Comparison of ENCODE assay signal across 13 cellular contexts in the genomic region with DNA sequence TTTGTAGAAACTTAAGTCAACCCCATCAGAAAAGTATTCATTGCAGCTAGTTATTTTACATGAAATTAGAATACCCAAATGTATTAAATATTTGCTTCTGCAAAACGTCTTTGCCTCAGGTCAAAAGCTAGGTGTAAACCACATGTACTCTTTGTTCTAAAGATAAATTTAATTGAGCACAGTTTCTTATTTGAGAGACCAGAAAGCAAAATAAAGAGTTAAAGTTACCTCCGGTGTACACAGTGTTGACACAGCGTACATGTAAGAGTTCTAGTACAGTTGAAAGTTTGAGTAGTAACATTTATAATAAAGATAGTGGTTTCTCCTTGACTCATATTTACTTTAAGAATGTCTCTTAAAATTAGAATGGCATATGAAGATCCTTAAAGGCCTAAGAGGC. TPM values are rescaled to one million over a fixed set of nuclear protein-coding genes. Genes with fewer than 3 reads are reported as not detected.
DNase-seq lines count a peak whose midpoint lies in the region; ATAC-seq and TF ChIP-seq lines count a peak whose summit lies in the region.
"Had no signal": no experiment of that assay in that cellular context is flagged by ENCODE, and none has a peak within 500 bp of the region (broad histone marks: within the 10 kb centered on the region; RNA-seq: fewer than 3 reads in every experiment).

No MANE protein-coding gene starts in this region.

- ATAC-seq in activated T-cell treated with anti-CD3 and anti-CD28 coated beads, Interleukin-2, amount 50 U/mL, for 4 hours = no peak
- ATAC-seq in lower lobe of right lung (no peak), GM21737 (IDR thresholded peaks at IDR 0.05; ENCODE audit: unreplicated experiment) (no peak), GM18868 (IDR thresholded peaks at IDR 0.05; ENCODE audit: unreplicated experiment) (no peak)
- ATAC-seq: HCT116, left colon had no signal

- intact Hi-C loops in activated T-helper 1 cell treated with anti-CD3 and anti-CD28 coated beads, Interleukin-12 subunit alpha, Interleukin-12 subunit beta, Interleukin-2, Interleukin-4 antibody, amounts not matched to agents 30 ng/mL and 10 ng/mL and 1 ng/mL, durations not matched to agents 14 hours and 24 hours and 36 hours (cut with micrococcal nuclease) = loop anchor here (2.0 to 10.0 kb wide), 2 partner anchors 101 to 501 kb away; a partner anchor contains a TSS
- intact Hi-C loops in lower lobe of right lung (cut with DNase I) = no loop called here

- H3K36me3 ChIP-seq in lower lobe of right lung (no peaks in the 10 kb centered on the region), thymus (ENCODE audit: control insufficient read depth, insufficient read depth) (no peaks in the 10 kb centered on the region), H7 (replicated peaks; ENCODE audit: control insufficient read depth, insufficient read depth, low read length) (no peaks in the 10 kb centered on the region)
- H3K36me3 ChIP-seq: brain microvascular endothelial cell had no signal

- H3K27me3 Mint-ChIP-seq in activated T-cell treated with anti-CD3 and anti-CD28 coated beads, Interleukin-2, amount 50 U/mL, for 4 hours (ENCODE audit: low read depth) = no peaks in the 10 kb centered on the region
- peaks cover 5% of the 10 kb centered on the region for H3K27me3 Mint-ChIP-seq in activated T-helper 1 cell treated with anti-CD3 and anti-CD28 coated beads, Interleukin-12 subunit alpha, Interleukin-12 subunit beta, Interleukin-2, Interleukin-4 antibody, amounts not matched to agents 30 ng/mL and 10 ng/mL and 1 ng/mL, durations not matched to agents 14 hours and 24 hours and 36 hours (ENCODE audit: insufficient read depth)

- peak overlapping the region; percentile 94 for H3K4me3 Mint-ChIP-seq in activated T-cell treated with anti-CD3 and anti-CD28 coated beads, Interleukin-2, amount 50 U/mL, for 4 hours
- H3K4me3 Mint-ChIP-seq in activated T-helper 1 cell treated with anti-CD3 and anti-CD28 coated beads, Interleukin-12 subunit alpha, Interleukin-12 subunit beta, Interleukin-2, Interleukin-4 antibody, amounts not matched to agents 30 ng/mL and 10 ng/mL and 1 ng/mL, durations not matched to agents 14 hours and 24 hours and 36 hours = peak overlapping the region; percentile 95

- H3K4me1 Mint-ChIP-seq in activated T-cell treated with anti-CD3 and anti-CD28 coated beads, Interleukin-2, amount 50 U/mL, for 4 hours (ENCODE audit: low read depth) = peaks cover 49% of the 10 kb centered on the region
- H3K4me1 Mint-ChIP-seq in activated T-helper 1 cell treated with anti-CD3 and anti-CD28 coated beads, Interleukin-12 subunit alpha, Interleukin-12 subunit beta, Interleukin-2, Interleukin-4 antibody, amounts not matched to agents 30 ng/mL and 10 ng/mL and 1 ng/mL, durations not matched to agents 14 hours and 24 hours and 36 hours (ENCODE audit: low read depth) = peaks cover 53% of the 10 kb centered on the region

- H3K27ac ChIP-seq in lower lobe of right lung (no peak overlapping the region), thymus (ENCODE audit: low read depth) (no peak overlapping the region)
- H3K27ac ChIP-seq: brain microvascular endothelial cell had no signal

- H3K27me3 ChIP-seq in lower lobe of right lung (ENCODE audit: low read depth) (no peaks in the 10 kb centered on the region), thymus (ENCODE audit: control insufficient read depth, insufficient read depth) (no peaks in the 10 kb centered on the region), H7 (ENCODE audit: control insufficient read depth, insufficient read depth, low read length) (peaks cover 5% of the 10 kb centered on the region; the same call in 1 of the 2 replicates)
- H3K27me3 ChIP-seq: brain microvascular endothelial cell had no signal

- H3K4me3 ChIP-seq in lower lobe of right lung (peak overlapping the region; percentile 97), thymus (ENCODE audit: low read length) (peak overlapping the region; percentile 95), H7 (ENCODE audit: insufficient read depth, low read depth, low read length) (no peak overlapping the region)

- no peaks in the 10 kb centered on the region for H3K9me3 ChIP-seq in lower lobe of right lung
- no peaks in the 10 kb centered on the region for H3K9me3 ChIP-seq in thymus (ENCODE audit: control insufficient read depth)

- H3K4me1 ChIP-seq in lower lobe of right lung = peaks cover 44% of the 10 kb centered on the region
- peaks cover 18% of the 10 kb centered on the region for H3K4me1 ChIP-seq in thymus (ENCODE audit: control insufficient read depth, insufficient read depth, low read length)

- no peaks in the 10 kb centered on the region for H3K9me3 Mint-ChIP-seq in activated T-cell treated with anti-CD3 and anti-CD28 coated beads, Interleukin-2, amount 50 U/mL, for 4 hours
- H3K9me3 Mint-ChIP-seq in activated T-helper 1 cell treated with anti-CD3 and anti-CD28 coated beads, Interleukin-12 subunit alpha, Interleukin-12 subunit beta, Interleukin-2, Interleukin-4 antibody, amounts not matched to agents 30 ng/mL and 10 ng/mL and 1 ng/mL, durations not matched to agents 14 hours and 24 hours and 36 hours = no peaks in the 10 kb centered on the region

- no peak for DNase-seq in activated T-cell treated with anti-CD3 and anti-CD28 coated beads, Interleukin-2, amount 50 U/mL, for 4 hours
- DNase-seq in activated T-cell treated with anti-CD3 and anti-CD28 coated beads, Interleukin-2, amount 50 U/mL, for 1 hour = no peak
- DNase-seq in activated T-helper 1 cell treated with anti-CD3 and anti-CD28 coated beads, Interleukin-12 subunit alpha, Interleukin-12 subunit beta, Interleukin-2, Interleukin-4 antibody, amounts not matched to agents 30 ng/mL and 10 ng/mL and 1 ng/mL, durations not matched to agents 14 hours and 24 hours and 36 hours (ENCODE audit: low spot score) = no peak
- DNase-seq in lower lobe of right lung (no peak), H7 (no peak)
- DNase-seq: activated CD8-positive, alpha-beta memory T cell treated with anti-CD3 and anti-CD28 coated beads for 24 hours; brain microvascular endothelial cell; left colon; SW 1271 had no signal

- no peak for TF ChIP-seq CTCF in lower lobe of right lung (IDR thresholded peaks at IDR 0.05)

- H3K36me3 Mint-ChIP-seq in activated T-cell treated with anti-CD3 and anti-CD28 coated beads, Interleukin-2, amount 50 U/mL, for 4 hours (ENCODE audit: insufficient read depth) = no peaks in the 10 kb centered on the region
- H3K36me3 Mint-ChIP-seq in activated T-helper 1 cell treated with anti-CD3 and anti-CD28 coated beads, Interleukin-12 subunit alpha, Interleukin-12 subunit beta, Interleukin-2, Interleukin-4 antibody, amounts not matched to agents 30 ng/mL and 10 ng/mL and 1 ng/mL, durations not matched to agents 14 hours and 24 hours and 36 hours (ENCODE audit: low read depth) = peaks cover 3% of the 10 kb centered on the region

- H3K27ac Mint-ChIP-seq in activated T-helper 1 cell treated with anti-CD3 and anti-CD28 coated beads, Interleukin-12 subunit alpha, Interleukin-12 subunit beta, Interleukin-2, Interleukin-4 antibody, amounts not matched to agents 30 ng/mL and 10 ng/mL and 1 ng/mL, durations not matched to agents 14 hours and 24 hours and 36 hours = peak overlapping the region; percentile 44

- WGBS in thymus = 33% methylated on average over 3 of the region's 3 CpGs

RNA-seq across cellular contexts. Expression of a gene that starts 2.8 kb away (rescaled TPM):
- total RNA-seq in activated T-cell treated with anti-CD3 and anti-CD28 coated beads, Interleukin-2, amount 50 U/mL, for 4 hours = 10 to 100 TPM; 13.5 to 16.4 (median 14.7) TPM
- 20.3 and 21.8 TPM in 2 replicates for total RNA-seq in activated T-helper 1 cell treated with anti-CD3 and anti-CD28 coated beads, Interleukin-12 subunit alpha, Interleukin-12 subunit beta, Interleukin-2, Interleukin-4 antibody, amounts not matched to agents 30 ng/mL and 10 ng/mL and 1 ng/mL, durations not matched to agents 14 hours and 24 hours and 36 hours
- 25.9 TPM for total RNA-seq in lower lobe of right lung
- 9.1 TPM for polyA plus RNA-seq in thymus
- total RNA-seq in H7 (2014; rRNA removed; shearing (Covaris generic)) = 3.2 and 6.2 TPM in 2 replicates
